Comparison of ENCODE assay signal across 18 cellular contexts in the genomic region with DNA sequence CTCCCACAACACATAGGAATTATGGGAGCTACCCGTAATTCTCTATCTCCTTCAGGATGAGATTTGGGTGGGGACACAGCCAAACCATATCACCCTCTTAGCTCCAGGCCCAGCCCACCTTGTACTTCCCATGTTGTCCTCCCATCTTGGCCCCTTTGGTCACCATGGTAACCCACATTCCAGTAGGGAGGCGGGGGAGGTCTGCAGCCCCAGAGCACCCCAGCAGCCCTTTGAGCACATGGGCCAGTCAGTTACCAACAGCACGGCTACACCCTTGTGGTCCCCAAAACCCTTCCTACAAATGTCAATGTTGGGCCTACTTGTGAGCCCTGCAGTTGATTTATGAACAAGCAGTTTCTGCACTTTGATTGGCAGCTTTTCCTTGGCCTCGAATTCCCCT.
"Had no signal": no experiment of that assay in that cellular context is flagged by ENCODE, and none has a peak within 500 bp of the region (broad histone marks: within the 10 kb centered on the region; RNA-seq: fewer than 3 reads in every experiment).

No MANE protein-coding gene starts in this region.

- H3K9me3 Mint-ChIP-seq: activated CD4-positive, alpha-beta T cell treated with anti-CD3 and anti-CD28 coated beads, Interleukin-2, amount 10 ng/mL, durations not matched to agents 7 days and 5 days; central memory CD8-positive, alpha-beta T cell; effector memory CD8-positive, alpha-beta T cell had no signal

- H3K27me3 Mint-ChIP-seq: activated naive CD8-positive, alpha-beta T cell had no signal

- ATAC-seq: activated T-cell treated with anti-CD3 and anti-CD28 coated beads, Interleukin-2, amount 50 U/mL, for 4 hours; effector memory CD8-positive, alpha-beta T cell; psoas muscle had no signal

- H3K27ac ChIP-seq: epithelial cell of prostate, psoas muscle, right lobe of liver, stomach, thoracic aorta had no signal

- H3K36me3 Mint-ChIP-seq: activated naive CD8-positive, alpha-beta T cell had no signal

- H3K27ac Mint-ChIP-seq: activated CD4-positive, alpha-beta T cell treated with anti-CD3 and anti-CD28 coated beads, Interleukin-2, amount 10 ng/mL, durations not matched to agents 7 days and 5 days; activated naive CD8-positive, alpha-beta T cell; nephron progenitor cell had no signal

- H3K9me3 ChIP-seq: psoas muscle, right lobe of liver, thoracic aorta had no signal

- H3K4me3 Mint-ChIP-seq: activated CD4-positive, alpha-beta T cell treated with anti-CD3 and anti-CD28 coated beads, Interleukin-2, amount 10 ng/mL, durations not matched to agents 7 days and 5 days; activated naive CD8-positive, alpha-beta T cell; activated T-cell treated with anti-CD3 and anti-CD28 coated beads, Interleukin-2, amount 50 U/mL, for 4 hours; central memory CD8-positive, alpha-beta T cell; effector memory CD8-positive, alpha-beta T cell had no signal

- H3K36me3 ChIP-seq: right lobe of liver had no signal

- H3K27me3 ChIP-seq: right lobe of liver, spleen, stomach had no signal

- H3K4me3 ChIP-seq: psoas muscle, right lobe of liver, spleen, stomach, thoracic aorta had no signal

- DNase-seq: activated CD4-positive, alpha-beta T cell treated with anti-CD3 and anti-CD28 coated beads, Interleukin-2, amount 10 ng/mL, durations not matched to agents 7 days and 5 days; activated CD4-positive, CD25-positive, alpha-beta regulatory T cell; activated effector memory CD4-positive, alpha-beta T cell treated with anti-CD3 and anti-CD28 coated beads, Interleukin-2, amount 50 U/mL, for 16 hours; activated T-cell treated with anti-CD3 and anti-CD28 coated beads, Interleukin-2, amount 50 U/mL, for 4 hours; amniotic stem cell; effector memory CD8-positive, alpha-beta T cell; mesendoderm; nephron progenitor cell; psoas muscle; right lobe of liver; spleen; stomach had no signal

- FAIRE-seq: frontal cortex, urothelium cell line had no signal
